Comparison of ENCODE assay signal across 13 cellular contexts in genomic region chr5:111197523-111197922, GRCh38. TPM values are rescaled to one million over a fixed set of nuclear protein-coding genes. Genes with fewer than 3 reads are reported as not detected.
DNase-seq lines count a peak whose midpoint lies in the region; ATAC-seq, FAIRE-seq and TF ChIP-seq lines count a peak whose summit lies in the region.
"Had no signal": no experiment of that assay in that cellular context is flagged by ENCODE, and none has a peak within 500 bp of the region (broad histone marks: within the 10 kb centered on the region; RNA-seq: fewer than 3 reads in every experiment).

No MANE protein-coding gene starts in this region.

- H3K9me3 ChIP-seq in H1 (ENCODE audit: insufficient read depth in 2 of 2, low read depth in 1 of 2, low read length in 1 of 2): no peaks in the 10 kb centered on the region
- no peaks in the 10 kb centered on the region for H3K9me3 ChIP-seq in neural progenitor cell (ENCODE audit: low read depth)
- H3K9me3 ChIP-seq in CD4-positive, alpha-beta memory T cell (ENCODE audit: control insufficient read depth in 1 of 2, low read length in 2 of 2): no peaks in the 10 kb centered on the region
- H3K9me3 ChIP-seq: esophagus muscularis mucosa had no signal

- no peak overlapping the region for H3K18ac ChIP-seq in H1 (ENCODE audit: extremely low read depth, low read length)

- no peaks in the 10 kb centered on the region for H3K79me1 ChIP-seq in H1 (ENCODE audit: low read depth, low read length)

- H3K9me3 Mint-ChIP-seq in neural progenitor cell: no peaks in the 10 kb centered on the region
- peaks cover 0 to under 1% (median 0%) of the 10 kb centered on the region in 8 donors for H3K9me3 Mint-ChIP-seq in CD4-positive, alpha-beta memory T cell

- H3K36me3 Mint-ChIP-seq in neural progenitor cell: no peaks in the 10 kb centered on the region
- peaks cover 0 to under 1% of the 10 kb centered on the region in 2 donors for H3K36me3 Mint-ChIP-seq in CD4-positive, alpha-beta memory T cell

- H3K27me3 ChIP-seq in H1 (replicated peaks in 1 of 4; ENCODE audit: control insufficient read depth in 3 of 4, extremely low read depth in 1 of 4, insufficient read depth in 3 of 4, low read length in 3 of 4): no peaks in the 10 kb centered on the region
- H3K27me3 ChIP-seq in neural progenitor cell: no peaks in the 10 kb centered on the region
- no peaks in the 10 kb centered on the region for H3K27me3 ChIP-seq in CD4-positive, alpha-beta memory T cell (ENCODE audit: insufficient read depth, low read length)
- H3K27me3 ChIP-seq: esophagus muscularis mucosa had no signal

- no peak overlapping the region for H4K5ac ChIP-seq in H1 (ENCODE audit: insufficient read length, low read depth, low read length)

- H3K4me2 ChIP-seq in H1 (ENCODE audit: insufficient read depth in 1 of 2, low read depth in 2 of 2, low read length in 2 of 2) (no peak overlapping the region), neural progenitor cell (no peak overlapping the region)

- no peaks in the 10 kb centered on the region for H3K79me2 ChIP-seq in H1 (ENCODE audit: control insufficient read depth in 1 of 2, insufficient read depth in 2 of 2, low read length in 2 of 2)
- H3K79me2 ChIP-seq in neural progenitor cell (ENCODE audit: low read depth): no peaks in the 10 kb centered on the region

- H2BK5ac ChIP-seq in H1 (ENCODE audit: low read depth, low read length): no peak overlapping the region

- no peaks in the 10 kb centered on the region for H3K27me3 Mint-ChIP-seq in neural progenitor cell (ENCODE audit: insufficient read depth, low read depth)
- H3K27me3 Mint-ChIP-seq in CD4-positive, alpha-beta memory T cell: peaks cover 3 to 9% of the 10 kb centered on the region in 2 donors

- TF ChIP-seq EP300 in H1 (IDR thresholded peaks at IDR 0.05; ENCODE audit: borderline replicate concordance in 1 of 2, low read depth in 2 of 2, low read length in 2 of 2): no peak

- H3K27ac ChIP-seq in H1 (ENCODE audit: low read depth, low read length): no peak overlapping the region
- H3K27ac ChIP-seq in neural progenitor cell: no peak overlapping the region
- H3K27ac ChIP-seq in CD4-positive, alpha-beta memory T cell (ENCODE audit: low read depth, low read length): no peak overlapping the region
- H3K27ac ChIP-seq: esophagus muscularis mucosa had no signal

- FAIRE-seq in H1 (lab: Jason Lieb, UNC): no peak
- FAIRE-seq: bronchial epithelial cell had no signal

- H3K4me3 ChIP-seq in H1 (ENCODE audit: extremely low read depth in 1 of 4, insufficient read depth in 2 of 4, low read depth in 3 of 4, low read length in 4 of 4): no peak overlapping the region
- H3K4me3 ChIP-seq in neural progenitor cell: no peak overlapping the region
- H3K4me3 ChIP-seq in CD4-positive, alpha-beta memory T cell (ENCODE audit: low read length in 2 of 2): no peak overlapping the region
- H3K4me3 ChIP-seq: esophagus muscularis mucosa had no signal

- no peaks in the 10 kb centered on the region for H3K36me3 ChIP-seq in H1 (ENCODE audit: control insufficient read depth in 2 of 4, insufficient read depth in 4 of 4, low read length in 3 of 4)
- H3K36me3 ChIP-seq in neural progenitor cell: no peaks in the 10 kb centered on the region
- H3K36me3 ChIP-seq in CD4-positive, alpha-beta memory T cell (ENCODE audit: insufficient read depth, low read length): no peaks in the 10 kb centered on the region
- H3K36me3 ChIP-seq: esophagus muscularis mucosa had no signal

- H3K9ac ChIP-seq in H1 (replicated peaks in 1 of 4; ENCODE audit: extremely low read depth in 1 of 4, low read depth in 3 of 4, low read length in 3 of 4): no peak overlapping the region
- H3K9ac ChIP-seq in neural progenitor cell: no peak overlapping the region

- no peak overlapping the region for H4K8ac ChIP-seq in H1 (ENCODE audit: extremely low read depth, insufficient read depth, low read length)

- H3K14ac ChIP-seq in H1 (ENCODE audit: insufficient read length): no peak overlapping the region

- peaks cover 9% of the 10 kb centered on the region for H3F3A ChIP-seq in neural progenitor cell (ENCODE audit: low read depth)

- H2AFZ ChIP-seq in H1 (ENCODE audit: low read length): peak overlapping the region; percentile 58; the same call in 1 of the 2 replicates
- peak overlapping the region; percentile 84 for H2AFZ ChIP-seq in neural progenitor cell (replicated peaks)

- H4K20me1 ChIP-seq in H1 (replicated peaks in 1 of 2; ENCODE audit: control insufficient read depth in 1 of 2, insufficient read depth in 2 of 2, low read length in 2 of 2): no peaks in the 10 kb centered on the region
- no peaks in the 10 kb centered on the region for H4K20me1 ChIP-seq in neural progenitor cell (ENCODE audit: low read depth)

- no peak overlapping the region for H3K4ac ChIP-seq in H1 (replicated peaks; ENCODE audit: insufficient read length, low read depth, low read length)

- H2BK12ac ChIP-seq in H1 (ENCODE audit: low read depth, low read length): no peak overlapping the region

- no peak overlapping the region for H2AK5ac ChIP-seq in H1 (ENCODE audit: low read depth, low read length)

- no peak overlapping the region for H4K91ac ChIP-seq in H1 (replicated peaks; ENCODE audit: insufficient read length, low read length)

- H3K27ac Mint-ChIP-seq in neural progenitor cell: no peak overlapping the region
- H3K27ac Mint-ChIP-seq in CD4-positive, alpha-beta memory T cell: no peak overlapping the region
- H3K27ac Mint-ChIP-seq: stimulated activated naive CD8-positive, alpha-beta T cell treated with anti-CD3 and anti-CD28 coated beads, Interleukin-15, Interleukin-2, amounts not matched to agents 100 ng/mL and 50 ng/mL, for 24 hours had no signal

- peaks cover 7% of the 10 kb centered on the region for H3K4me1 Mint-ChIP-seq in neural progenitor cell
- H3K4me1 Mint-ChIP-seq in CD4-positive, alpha-beta memory T cell: peaks cover 4 to 7% (median 5%) of the 10 kb centered on the region in 4 donors

- H2BK120ac ChIP-seq in H1 (replicated peaks; ENCODE audit: low read depth, low read length): no peak overlapping the region

- TF ChIP-seq CTCF in H1 (IDR thresholded peaks at IDR 0.05; ENCODE audit: control extremely low read depth in 1 of 3, insufficient read depth in 1 of 3, low read depth in 1 of 3, low read length in 3 of 3) (no peak), neural progenitor cell (IDR thresholded peaks at IDR 0.05) (no peak)

- H3K4me1 ChIP-seq in H1 (replicated peaks in 1 of 4; ENCODE audit: control insufficient read depth in 3 of 4, insufficient read depth in 4 of 4, low read length in 3 of 4) (no peaks in the 10 kb centered on the region), neural progenitor cell (peaks cover 5% of the 10 kb centered on the region)
- H3K4me1 ChIP-seq in CD4-positive, alpha-beta memory T cell (ENCODE audit: insufficient read depth, low read length): no peaks in the 10 kb centered on the region

- intact Hi-C loops in left colon (cut with DNase I, micrococcal nuclease): no loop called here
- intact Hi-C loops in CD4-positive, alpha-beta memory T cell (cut with micrococcal nuclease): no loop called here

- TF ChIP-seq POLR2A in H1 (IDR thresholded peaks at IDR 0.05; ENCODE audit: control extremely low read depth in 1 of 2, low read depth in 2 of 2, low read length in 2 of 2): no peak

- 93% methylated on average over 1 of the region's 1 CpG; no CpG with 5 or more reads in 1 of the 2 experiments for WGBS in H1 (ENCODE audit: extremely low coverage in 1 of 2, insufficient coverage in 1 of 2, insufficient read length in 1 of 2, insufficient replicate concordance in 2 of 2, low coverage in 1 of 2, low lambda C conversion rate in 2 of 2, missing lambda C conversion rate in 1 of 2), 2 experiments

- no peak overlapping the region for H3K23ac ChIP-seq in H1 (ENCODE audit: insufficient read length)

- peak in 2 of 3 experiments; percentile 6 to 28 for DNase-seq in NCI-H1417 (lab: John Stamatoyannopoulos, UW)
- DNase-seq in NCI-H1417 treated with DMSO at 0.1 percent for 48 hours (lab: John Stamatoyannopoulos, UW): no peak
- peak; percentile 14 for DNase-seq in NCI-H226
- DNase-seq in H1 (ENCODE audit: low read depth in 1 of 2, low spot score in 2 of 2): no peak
- DNase-seq in neural progenitor cell (ENCODE audit: low spot score): peak; percentile 42
- no peak for DNase-seq in left colon
- DNase-seq in CD4-positive, alpha-beta memory T cell: no peak
- DNase-seq: ACHN; activated CD4-positive, CD25-positive, alpha-beta regulatory T cell had no signal

- no peak for TF ChIP-seq RAD21 in H1 (IDR thresholded peaks at IDR 0.05 in 1 of 2, conservative IDR thresholded peaks at IDR 0.05 in 1 of 2; ENCODE audit: low read depth in 2 of 2, low read length in 2 of 2)

- no peak overlapping the region for H3K56ac ChIP-seq in H1 (replicated peaks; ENCODE audit: insufficient read length, low read depth, low read length)

- H2BK15ac ChIP-seq in H1 (ENCODE audit: low read length): no peak overlapping the region

- POLR2A ChIA-PET in H1 (lab: Charles Lee; ENCODE audit: partially characterized antibody): no interaction called here
- POLR2A ChIA-PET in CD4-positive, alpha-beta memory T cell (lab: Charles Lee; ENCODE audit: partially characterized antibody): no interaction called here

- H2BK20ac ChIP-seq in H1 (ENCODE audit: low read length): no peak overlapping the region

- no peaks in the 10 kb centered on the region for H3K23me2 ChIP-seq in H1 (ENCODE audit: low read depth, low read length)

- no peak overlapping the region for H3K4me3 Mint-ChIP-seq in neural progenitor cell
- no peak overlapping the region for H3K4me3 Mint-ChIP-seq in CD4-positive, alpha-beta memory T cell
- H3K4me3 Mint-ChIP-seq: stimulated activated naive CD8-positive, alpha-beta T cell treated with anti-CD3 and anti-CD28 coated beads, Interleukin-15, Interleukin-2, amounts not matched to agents 100 ng/mL and 50 ng/mL, for 24 hours had no signal

- CTCF ChIA-PET in H1 (lab: Charles Lee; ENCODE audit: partially characterized antibody): interaction anchor here (1.1 to 1.4 kb wide), 4 partner anchors 18 to 82 kb away, joined by 3 to 6 read pairs (median 4); no protein-coding TSS in a partner anchor
- CTCF ChIA-PET in CD4-positive, alpha-beta memory T cell (lab: Charles Lee; ENCODE audit: partially characterized antibody): no interaction called here

- ATAC-seq in left colon (no peak), HG02870 (IDR thresholded peaks at IDR 0.05; ENCODE audit: unreplicated experiment) (no peak)

RNA-seq across cellular contexts. Expression of gene CAMK4, which starts 26.7 kb away (rescaled TPM):
- total RNA-seq in H1 (2021; fragmentation: NEBNext Ultra II Directional; extraction: Animal tissue kit (Norgen Biotek cat#: 25700)): 6.3 and 8.3 TPM in 2 replicates
- polyA plus RNA-seq in H1 (2011; rRNA removed): 1.3 and 1.8 TPM in 2 replicates
- polyA plus RNA-seq in H1 (2011; cell fraction: cytosol; rRNA removed): 2.3 TPM
- polyA plus RNA-seq in H1 (2011; cell fraction: nucleus; rRNA removed): 3.1 TPM
- polyA plus RNA-seq in H1 (2012, experiment 1 of 2): 3.2 to 4.8 TPM (median 3.7 TPM) in 4 replicates
- 0.55 TPM for polyA plus RNA-seq in H1 (2012, experiment 2 of 2)
- polyA plus RNA-seq in H1 (2013, experiment 1 of 2): 3.9 TPM
- 2.9 TPM for polyA plus RNA-seq in H1 (2013, experiment 2 of 2)
- polyA minus RNA-seq in H1 (2011; rRNA and poly(A)+ RNA removed): 4.5 and 6.2 TPM in 2 replicates
- polyA minus RNA-seq in H1 (2011; cell fraction: cytosol; rRNA and poly(A)+ RNA removed): 6.6 TPM
- 6.7 TPM for polyA minus RNA-seq in H1 (2011; cell fraction: nucleus; rRNA and poly(A)+ RNA removed)
- total RNA-seq in neural progenitor cell (ENCODE audit: low replicate concordance) (3.3 and 5.0 TPM in 2 replicates), left colon (1 to 10 TPM; 1.8 to 3.1 TPM)
- 100 to 1,000 TPM; 243 to 257 TPM for total RNA-seq in CD4-positive, alpha-beta memory T cell
- 10 to 100 TPM; 84.3 to 86.9 TPM for polyA plus RNA-seq in CD4-positive, alpha-beta memory T cell

Comparison
In these comparisons a context has a peak if more than half of its experiments do, and no peak if none do; other contexts are left out.
1. DNase-seq: peak in NCI-H1417 (2 of 3), NCI-H226 (single experiment) and neural progenitor cell (single experiment); none in NCI-H1417 treated with DMSO at 0.1 percent for 48 hours (single experiment), H1 (0 of 2), left colon (0 of 2) and CD4-positive, alpha-beta memory T cell (0 of 5).
2. RNA of gene CAMK4, which starts 26.7 kb away (total RNA-seq): 243 to 257 TPM in CD4-positive, alpha-beta memory T cell; 6.3 to 8.3 TPM in H1, 3.3 to 5.0 TPM in neural progenitor cell and 1.8 to 3.1 TPM in left colon; every median in the first group is over 10 times any median in the second.